In genomic region chr5:112165897-112166737, GRCh38 we compare ENCODE assay signal across 13 cellular contexts.
DNase-seq lines count a peak whose midpoint lies in the region; ATAC-seq and TF ChIP-seq lines count a peak whose summit lies in the region.
"Had no signal": no experiment of that assay in that cellular context is flagged by ENCODE, and none has a peak within 500 bp of the region (broad histone marks: within the 10 kb centered on the region; RNA-seq: fewer than 3 reads in every experiment).

No MANE protein-coding gene starts in this region.

- no peak for TF ChIP-seq EP300 in tibial nerve (IDR thresholded peaks at IDR 0.05)

- no peaks in the 10 kb centered on the region for H3K9me3 ChIP-seq in A673 (ENCODE audit: low read depth, low read length, poor library complexity, severe bottlenecking)
- no peaks in the 10 kb centered on the region for H3K9me3 ChIP-seq in H9 (ENCODE audit: control insufficient read depth, low read depth, low read length)
- H3K9me3 ChIP-seq in tibial nerve, result no peaks in the 10 kb centered on the region
- H3K9me3 ChIP-seq: BLaER1 treated with 17β-estradiol and CSF1 and Interleukin-3, amounts not matched to agents 10 nM and 100 nM; left ventricle myocardium inferior; pancreas had no signal

- POLR2A ChIA-PET in A673 (lab: Charles Lee; ENCODE audit: low non-redundant PET), result interaction anchor here (0.6 kb wide), 2 partner anchors 64 to 312 kb away, joined by 3 to 5 read pairs; no protein-coding TSS in a partner anchor
- POLR2A ChIA-PET in activated CD4-positive, alpha-beta memory T cell treated with anti-CD3 and anti-CD28 coated beads, Interleukin-2, amount 10 ng/mL, durations not matched to agents 7 days and 5 days (lab: Charles Lee), result interaction anchor here (0.9 kb wide), 1 partner anchor 10 kb away, joined by 3 read pairs; no protein-coding TSS in a partner anchor

- H2AFZ ChIP-seq in H9 (ENCODE audit: low read length), result no peak overlapping the region

- peak overlapping the region; percentile 89 for H3T11ph ChIP-seq in H9 (ENCODE audit: low read length)

- no peaks in the 10 kb centered on the region for H4K20me1 ChIP-seq in H9 (ENCODE audit: control insufficient read depth, insufficient read depth, insufficient read length)

- H3K27ac ChIP-seq in A673 (ENCODE audit: low read depth, low read length, poor library complexity, severe bottlenecking) (peak overlapping the region; percentile 49), H9 (ENCODE audit: insufficient read length, low read depth, low read length) (peak overlapping the region; percentile 94), tibial nerve (no peak overlapping the region)
- H3K27ac ChIP-seq: BLaER1 treated with 17β-estradiol and CSF1 and Interleukin-3, amounts not matched to agents 10 nM and 100 nM; left ventricle myocardium inferior; pancreas had no signal

- CTCF ChIA-PET in A673 (lab: Charles Lee), result no interaction called here
- CTCF ChIA-PET in activated CD4-positive, alpha-beta memory T cell treated with anti-CD3 and anti-CD28 coated beads, Interleukin-2, amount 10 ng/mL, durations not matched to agents 7 days and 5 days (lab: Charles Lee), result interaction anchor here (3.6 kb wide), 1 partner anchor 10 kb away, joined by 19 read pairs; no protein-coding TSS in a partner anchor

- no peak overlapping the region for H4K8ac ChIP-seq in H9 (replicated peaks; ENCODE audit: insufficient read length, low read depth, low read length)

- H3K79me1 ChIP-seq in H9 (ENCODE audit: insufficient read depth, low read depth, low read length, poor library complexity, severe bottlenecking), result no peaks in the 10 kb centered on the region

- peak overlapping the region; percentile 7 for H4K5ac ChIP-seq in H9 (ENCODE audit: insufficient read length, low read depth, low read length)

- intact Hi-C loops in A673 (cut with micrococcal nuclease; ENCODE audit: unreplicated experiment) (no loop called here), lower leg skin (cut with DNase I; ENCODE audit: low total_unique reads) (no loop called here)

- no peak overlapping the region for H2BK120ac ChIP-seq in H9 (ENCODE audit: low read depth, low read length, poor library complexity, severe bottlenecking)

- peak overlapping the region; percentile 79 to 99 (median 96) for H3K27ac Mint-ChIP-seq in H9
- H3K27ac Mint-ChIP-seq in activated CD4-positive, alpha-beta memory T cell treated with anti-CD3 and anti-CD28 coated beads, Interleukin-2, amount 10 ng/mL, durations not matched to agents 7 days and 5 days, result peak overlapping the region; percentile 24

- peak overlapping the region in 1 of 2 experiments; percentile 13; a peak in 2 of 5 replicates for H3K4me3 Mint-ChIP-seq in H9
- no peak overlapping the region for H3K4me3 Mint-ChIP-seq in activated CD4-positive, alpha-beta memory T cell treated with anti-CD3 and anti-CD28 coated beads, Interleukin-2, amount 10 ng/mL, durations not matched to agents 7 days and 5 days

- no peak overlapping the region for H3K23ac ChIP-seq in H9 (ENCODE audit: insufficient read length, low read depth, low read length)

- TF ChIP-seq CTCF in A673 (conservative IDR thresholded peaks at IDR 0.05; ENCODE audit: low read depth, low read length), result no peak
- no peak for TF ChIP-seq CTCF in H9 (conservative IDR thresholded peaks at IDR 0.05)
- TF ChIP-seq CTCF in lower leg skin (IDR thresholded peaks at IDR 0.05), result no peak
- TF ChIP-seq CTCF in tibial nerve (IDR thresholded peaks at IDR 0.05), result no peak

- no TSS peak for BruUV-seq in A673 (replicated peaks; lab: Mats Ljungman, UMichigan)

- no peak for ATAC-seq in stimulated activated naive CD8-positive, alpha-beta T cell treated with anti-CD3 and anti-CD28 coated beads, Interleukin-15, Interleukin-2, amounts not matched to agents 100 U/mL and 50 U/mL, for 24 hours

- TF ChIP-seq POLR2A in lower leg skin (IDR thresholded peaks at IDR 0.05) (no peak), tibial nerve (IDR thresholded peaks at IDR 0.05) (no peak)

- H3K4me1 ChIP-seq in A673 (ENCODE audit: insufficient read depth, low read length, poor library complexity, severe bottlenecking) (peaks cover 6% of the 10 kb centered on the region), H9 (ENCODE audit: insufficient read depth, low read length) (peaks cover 9% of the 10 kb centered on the region), tibial nerve (peaks cover 0 to 24% (median 14%) of the 10 kb centered on the region in 4 donors)

- H3K27me3 Mint-ChIP-seq in H9 (ENCODE audit: low read depth), result peaks cover under 1% of the 10 kb centered on the region; the same call in 1 of the 2 replicates
- no peaks in the 10 kb centered on the region for H3K27me3 Mint-ChIP-seq in activated CD4-positive, alpha-beta memory T cell treated with anti-CD3 and anti-CD28 coated beads, Interleukin-2, amount 10 ng/mL, durations not matched to agents 7 days and 5 days

- H3K4ac ChIP-seq in H9 (ENCODE audit: low read depth, low read length), result no peak overlapping the region; the same call in 1 of the 2 replicates

- H3K4me1 Mint-ChIP-seq in H9, result peaks cover 64 to 72% of the 10 kb centered on the region in 2 experiments
- peaks cover 24% of the 10 kb centered on the region for H3K4me1 Mint-ChIP-seq in activated CD4-positive, alpha-beta memory T cell treated with anti-CD3 and anti-CD28 coated beads, Interleukin-2, amount 10 ng/mL, durations not matched to agents 7 days and 5 days

- no peaks in the 10 kb centered on the region for H3K27me3 ChIP-seq in A673 (replicated peaks; ENCODE audit: insufficient read depth, low read depth, low read length, poor library complexity)
- no peaks in the 10 kb centered on the region for H3K27me3 ChIP-seq in H9 (ENCODE audit: insufficient read depth, low read length)
- H3K27me3 ChIP-seq in tibial nerve, result no peaks in the 10 kb centered on the region
- H3K27me3 ChIP-seq: BLaER1 treated with 17β-estradiol and CSF1 and Interleukin-3, amounts not matched to agents 10 nM and 100 nM; pancreas had no signal

- H4K91ac ChIP-seq in H9 (ENCODE audit: insufficient read length, low read depth, low read length), result no peak overlapping the region

- no peak overlapping the region for H3K56ac ChIP-seq in H9 (ENCODE audit: insufficient read length, low read depth, low read length)

- H2BK15ac ChIP-seq in H9 (ENCODE audit: low read depth, low read length), result no peak overlapping the region

- H2AK5ac ChIP-seq in H9 (ENCODE audit: insufficient read length, low read length), result no peak overlapping the region

- H3K36me3 Mint-ChIP-seq in H9 (ENCODE audit: insufficient read depth in 1 of 3, low read depth in 3 of 3), result peaks cover 24 to 47% (median 39%) of the 10 kb centered on the region in 3 experiments; a peak in 6 of 7 replicates
- peaks cover 41% of the 10 kb centered on the region for H3K36me3 Mint-ChIP-seq in activated CD4-positive, alpha-beta memory T cell treated with anti-CD3 and anti-CD28 coated beads, Interleukin-2, amount 10 ng/mL, durations not matched to agents 7 days and 5 days (ENCODE audit: low read depth)

- no peaks in the 10 kb centered on the region for H3K9me3 Mint-ChIP-seq in H9
- no peaks in the 10 kb centered on the region for H3K9me3 Mint-ChIP-seq in activated CD4-positive, alpha-beta memory T cell treated with anti-CD3 and anti-CD28 coated beads, Interleukin-2, amount 10 ng/mL, durations not matched to agents 7 days and 5 days

- peak overlapping the region; percentile 32 for H3K18ac ChIP-seq in H9 (ENCODE audit: insufficient read length, low read depth, low read length)

- peak overlapping the region; percentile 36 for H3K9ac ChIP-seq in H9 (ENCODE audit: extremely low read depth, insufficient read length, low read length)
- H3K9ac ChIP-seq: BLaER1 treated with 17β-estradiol and CSF1 and Interleukin-3, amounts not matched to agents 10 nM and 100 nM had no signal

- H2BK5ac ChIP-seq in H9 (ENCODE audit: insufficient read length, low read length), result no peak overlapping the region

- H3K36me3 ChIP-seq in A673 (ENCODE audit: insufficient read depth, low read length, poor library complexity, severe bottlenecking) (peaks cover 45% of the 10 kb centered on the region), tibial nerve (peaks cover 0 to 80% (median 8%) of the 10 kb centered on the region in 3 donors)

- H3K4me2 ChIP-seq in H9 (ENCODE audit: insufficient read depth, insufficient read length, low read length), result no peak overlapping the region
- H3K4me2 ChIP-seq: BLaER1 treated with 17β-estradiol and CSF1 and Interleukin-3, amounts not matched to agents 10 nM and 100 nM had no signal

- H3K79me2 ChIP-seq in H9 (ENCODE audit: insufficient read depth, low read length), result peaks cover 5% of the 10 kb centered on the region; the same call in 1 of the 2 replicates

- H3K4me3 ChIP-seq in A673 (ENCODE audit: low read depth, low read length, poor library complexity, severe bottlenecking) (no peak overlapping the region), lower leg skin (ENCODE audit: low read depth, poor library complexity, severe bottlenecking) (no peak overlapping the region), tibial nerve (no peak overlapping the region)
- H3K4me3 ChIP-seq: BLaER1 treated with 17β-estradiol and CSF1 and Interleukin-3, amounts not matched to agents 10 nM and 100 nM; left ventricle myocardium inferior; pancreas had no signal

- no peak for DNase-seq in A673 (ENCODE audit: low spot score)
- DNase-seq in H9, result peak; percentile 87
- no peak for DNase-seq in activated CD4-positive, alpha-beta memory T cell treated with anti-CD3 and anti-CD28 coated beads, Interleukin-2, amount 10 ng/mL, durations not matched to agents 7 days and 5 days
- peak; percentile 97 for DNase-seq in islet precursor cell
- DNase-seq in lower leg skin (ENCODE audit: low spot score in 2 of 2), result no peak
- no peak for DNase-seq in tibial nerve (ENCODE audit: low spot score in 2 of 2)
- DNase-seq in stimulated activated naive CD8-positive, alpha-beta T cell treated with anti-CD3 and anti-CD28 coated beads, Interleukin-15, Interleukin-2, amounts not matched to agents 100 U/mL and 50 U/mL, for 24 hours, result no peak
- DNase-seq in D341Med (ENCODE audit: low spot score), result no peak
- DNase-seq: GOT3, left ventricle myocardium inferior, NCI-H526, pancreas had no signal

- no CpG with 5 or more reads among the region's 3 CpGs for WGBS in H9 (ENCODE audit: extremely low coverage, insufficient read length, low lambda C conversion rate)
- 78 to 79% methylated on average over 3 of the region's 3 CpGs for WGBS in lower leg skin, 2 donors
- 70 to 80% methylated on average over 3 of the region's 3 CpGs for WGBS in tibial nerve, 2 donors

- H3K14ac ChIP-seq in H9 (ENCODE audit: insufficient read depth, low read length), result peak overlapping the region; percentile 39; the same call in 1 of the 2 replicates

- H3K23me2 ChIP-seq in H9 (ENCODE audit: insufficient read length, low read depth, low read length, poor library complexity, severe bottlenecking), result no peaks in the 10 kb centered on the region

- no peak overlapping the region for H2BK12ac ChIP-seq in H9 (ENCODE audit: insufficient read length, low read depth, low read length)

- H2BK20ac ChIP-seq in H9 (ENCODE audit: low read depth, low read length, poor library complexity, severe bottlenecking), result no peak overlapping the region

Comparison
In these comparisons a context has a peak if more than half of its experiments do, and no peak if none do; other contexts are left out.
1. DNase-seq: peak in H9 (single experiment) and islet precursor cell (single experiment); none in A673 (single experiment), activated CD4-positive, alpha-beta memory T cell treated with anti-CD3 and anti-CD28 coated beads, Interleukin-2, amount 10 ng/mL, durations not matched to agents 7 days and 5 days (single experiment), lower leg skin (0 of 2), tibial nerve (0 of 2), stimulated activated naive CD8-positive, alpha-beta T cell treated with anti-CD3 and anti-CD28 coated beads, Interleukin-15, Interleukin-2, amounts not matched to agents 100 U/mL and 50 U/mL, for 24 hours (single experiment) and D341Med (single experiment).
2. H3K27ac ChIP-seq: peak in A673 (single experiment) and H9 (single experiment); none in tibial nerve (0 of 4).